20 cellular contexts compared by ENCODE assay signal in the genomic region with DNA sequence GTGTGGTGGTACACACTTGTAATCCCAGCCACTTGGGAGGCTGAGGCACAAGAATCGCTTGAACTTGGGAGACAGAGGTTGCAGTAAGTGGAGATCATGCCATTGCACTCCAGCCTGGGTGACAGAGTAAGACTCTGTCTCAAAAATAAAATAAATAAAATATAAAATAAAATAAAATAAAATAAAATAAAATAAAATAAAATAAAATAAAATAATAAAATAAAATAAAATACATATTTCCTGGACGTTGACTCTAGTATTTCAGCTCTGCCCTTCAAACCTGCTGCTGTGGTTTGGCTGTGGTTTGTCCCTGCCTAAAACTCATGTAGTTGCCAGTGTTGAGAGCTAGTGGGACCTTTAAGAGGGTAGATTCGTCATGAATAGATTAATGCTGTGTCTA. TPM values are rescaled to one million over a fixed set of nuclear protein-coding genes. Genes with fewer than 3 reads are reported as not detected.
"Had no signal": no experiment of that assay in that cellular context is flagged by ENCODE, and none has a peak within 500 bp of the region (broad histone marks: within the 10 kb centered on the region; RNA-seq: fewer than 3 reads in every experiment).

No MANE protein-coding gene starts in this region.

RNA-seq across cellular contexts. Expression of a gene that starts 45.6 kb away (rescaled TPM):
- total RNA-seq: dermis blood vessel endothelial cell; endothelial cell of umbilical vein; epithelial cell of proximal tubule; esophagus squamous epithelium; gastrocnemius medialis; glomerular endothelial cell; kidney epithelial cell; left cardiac atrium; left lung; left ventricle myocardium superior; lower leg skin; lower lobe of right lung; lung microvascular endothelial cell; mesenteric fat pad; mesothelial cell of epicardium; mucosa of descending colon; naive thymus-derived CD4-positive, alpha-beta T cell had no signal
- polyA plus RNA-seq: endothelial cell of umbilical vein; esophagus; heart right ventricle; keratinocyte; naive thymus-derived CD4-positive, alpha-beta T cell had no signal
